26 cellular contexts compared by ENCODE assay signal in the genomic region with DNA sequence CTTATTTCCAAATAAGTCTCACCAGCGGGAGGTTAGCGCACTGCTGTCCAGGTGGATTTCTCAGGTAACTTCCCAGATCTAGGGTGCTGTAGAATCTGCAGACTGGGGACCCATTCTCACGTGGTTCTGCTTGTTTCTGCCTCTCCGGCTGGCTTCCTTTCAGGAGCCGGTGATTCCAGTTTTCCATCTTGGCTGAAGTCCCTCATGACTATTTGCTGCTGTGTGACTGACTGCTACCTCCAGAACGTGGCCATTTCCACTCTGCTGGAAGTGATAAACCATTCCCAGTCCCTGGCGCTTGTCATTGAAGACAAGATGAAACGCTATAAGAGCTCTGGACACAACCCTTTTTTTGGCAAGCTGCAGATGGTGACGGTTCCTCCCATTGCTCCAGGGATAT.
DNase-seq lines count a peak whose midpoint lies in the region; ATAC-seq and TF ChIP-seq lines count a peak whose summit lies in the region.
"Had no signal": no experiment of that assay in that cellular context is flagged by ENCODE, and none has a peak within 500 bp of the region (broad histone marks: within the 10 kb centered on the region; RNA-seq: fewer than 3 reads in every experiment).

No MANE protein-coding gene starts in this region.

- H4K20me1 ChIP-seq in SK-N-SH (ENCODE audit: insufficient read depth): no peaks in the 10 kb centered on the region

- no peak for TF ChIP-seq EP300 in stomach (IDR thresholded peaks at IDR 0.05)
- TF ChIP-seq EP300 in SK-N-SH (IDR thresholded peaks at IDR 0.05; ENCODE audit: borderline replicate concordance in 1 of 2, low read depth in 1 of 2, low read length in 1 of 2): no peak

- TF ChIP-seq POLR2A in stomach (IDR thresholded peaks at IDR 0.05): no peak

- no peaks in the 10 kb centered on the region for H3K9me2 ChIP-seq in SK-N-SH

- no peaks in the 10 kb centered on the region for H3K9me3 ChIP-seq in esophagus (ENCODE audit: control insufficient read depth in 2 of 2, insufficient read depth in 1 of 2, low read depth in 1 of 2, low read length in 1 of 2)
- H3K9me3 ChIP-seq in stomach: no peaks in the 10 kb centered on the region
- H3K9me3 ChIP-seq in SK-N-SH: no peaks in the 10 kb centered on the region
- H3K9me3 ChIP-seq: BLaER1 treated with 17β-estradiol and CSF1 and Interleukin-3, amounts not matched to agents 10 nM and 100 nM had no signal

- H3K79me2 ChIP-seq in SK-N-SH (ENCODE audit: insufficient read depth): no peaks in the 10 kb centered on the region

- H3K9ac ChIP-seq in SK-N-SH: no peak overlapping the region
- H3K9ac ChIP-seq: BLaER1 treated with 17β-estradiol and CSF1 and Interleukin-3, amounts not matched to agents 10 nM and 100 nM; GM23248 had no signal

- 41 to 68% methylated on average over 9 of the region's 9 CpGs for WGBS in esophagus, 2 donors
- WGBS in stomach, 5 donors: 36 to 75% (median 61%) methylated on average over 9 of the region's 9 CpGs
- 85% methylated on average over 9 of the region's 9 CpGs for WGBS in SK-N-SH (ENCODE audit: low lambda C conversion rate)

- H3K4me1 ChIP-seq in esophagus (ENCODE audit: control insufficient read depth in 2 of 2, insufficient read depth in 2 of 2, low read length in 1 of 2) (peaks cover 2 to 16% of the 10 kb centered on the region in 2 donors), stomach (peaks cover 26 to 35% (median 34%) of the 10 kb centered on the region in 4 donors), SK-N-SH (ENCODE audit: control insufficient read depth in 1 of 2, insufficient read depth in 2 of 2, low read depth in 1 of 2, low read length in 1 of 2) (no peaks in the 10 kb centered on the region)

- H3K27ac ChIP-seq in esophagus (ENCODE audit: low read depth in 2 of 2, low read length in 1 of 2) (peak overlapping the region; percentile 52 to 58), stomach (peak overlapping the region in 2 of 5 donors; percentile 5 to 32), SK-N-SH (ENCODE audit: low read depth in 2 of 2, low read length in 1 of 2) (no peak overlapping the region)
- H3K27ac ChIP-seq: BLaER1 treated with 17β-estradiol and CSF1 and Interleukin-3, amounts not matched to agents 10 nM and 100 nM; GM23248; RWPE1 had no signal

- no peak for TF ChIP-seq RAD21 in SK-N-SH (IDR thresholded peaks at IDR 0.05; ENCODE audit: low read length)

- peak; percentile 28 for ATAC-seq in Right ventricle myocardium inferior
- peak; percentile 63 for ATAC-seq in left ventricle myocardium superior
- ATAC-seq: HepG2, K562 had no signal

- no peaks in the 10 kb centered on the region for H3F3A ChIP-seq in SK-N-SH (replicated peaks; ENCODE audit: insufficient read depth)

- no peak overlapping the region for H3K4me2 ChIP-seq in SK-N-SH
- H3K4me2 ChIP-seq: BLaER1 treated with 17β-estradiol and CSF1 and Interleukin-3, amounts not matched to agents 10 nM and 100 nM had no signal

- H3K36me3 ChIP-seq in esophagus (ENCODE audit: control insufficient read depth in 2 of 2, insufficient read depth in 2 of 2, low read length in 1 of 2) (peaks cover 13 to 19% of the 10 kb centered on the region in 2 donors), stomach (peaks cover 24 to 68% (median 66%) of the 10 kb centered on the region in 4 donors), SK-N-SH (replicated peaks in 1 of 2; ENCODE audit: control insufficient read depth in 1 of 2, insufficient read depth in 2 of 2, low read length in 1 of 2) (peaks cover 7 to 9% of the 10 kb centered on the region in 2 experiments)

- intact Hi-C loops in Right ventricle myocardium inferior (cut with DNase I) (no loop called here), cardiac septum (cut with DNase I) (no loop called here), left ventricle myocardium superior (cut with micrococcal nuclease) (no loop called here), stomach (cut with DNase I; ENCODE audit: low total_unique reads) (no loop called here)

- CTCF ChIA-PET in SK-N-SH (lab: Yijun Ruan, JAX): no interaction called here

- no peak overlapping the region for H2AFZ ChIP-seq in SK-N-SH (ENCODE audit: low read depth)
- H2AFZ ChIP-seq: GM23248 had no signal

- POLR2A ChIA-PET in SK-N-SH (lab: Yijun Ruan, JAX): no interaction called here

- TF ChIP-seq CTCF in stomach (IDR thresholded peaks at IDR 0.05): no peak
- no peak for TF ChIP-seq CTCF in SK-N-SH (IDR thresholded peaks at IDR 0.05)

- H3K4me3 ChIP-seq in esophagus (ENCODE audit: low read depth in 1 of 2, low read length in 2 of 2): no peak overlapping the region
- no peak overlapping the region for H3K4me3 ChIP-seq in stomach
- no peak overlapping the region for H3K4me3 ChIP-seq in SK-N-SH (ENCODE audit: low read depth in 2 of 2, low read length in 1 of 2)
- H3K4me3 ChIP-seq: BLaER1 treated with 17β-estradiol and CSF1 and Interleukin-3, amounts not matched to agents 10 nM and 100 nM; GM23248; K562 had no signal

- no peaks in the 10 kb centered on the region for H3K27me3 ChIP-seq in esophagus (ENCODE audit: control insufficient read depth in 1 of 2, insufficient read depth in 2 of 2, low read length in 2 of 2)
- no peaks in the 10 kb centered on the region for H3K27me3 ChIP-seq in stomach
- H3K27me3 ChIP-seq in SK-N-SH (ENCODE audit: insufficient read depth): no peaks in the 10 kb centered on the region
- H3K27me3 ChIP-seq: BLaER1 treated with 17β-estradiol and CSF1 and Interleukin-3, amounts not matched to agents 10 nM and 100 nM had no signal

- no peak for DNase-seq in Right ventricle myocardium inferior (ENCODE audit: missing footprints)
- no peak for DNase-seq in cardiac septum (ENCODE audit: low spot score)
- no peak for DNase-seq in left ventricle myocardium superior
- peak; percentile 78 for DNase-seq in stomach
- DNase-seq in stimulated activated CD4-positive, alpha-beta T cell treated with anti-CD3 and anti-CD28 coated beads, Interleukin-4, amount 100 ng/mL, for 4 hours: no peak
- DNase-seq in SK-N-SH: no peak
- no peak for DNase-seq in activated gamma-delta T cell (lab: John Stamatoyannopoulos, UW)
- DNase-seq: 8988T; Calu3; CD8-positive, alpha-beta memory T cell; DMS153; GM23248; H9; HFFc6; NCI-H1092 treated with DMSO at 0.1 percent for 48 hours; NCI-H146; NCI-H2029; NCI-H226; NCI-H524; NCI-H774; NK-92 treated with Interleukin-12 subunit alpha and Interleukin-12 subunit beta, amount 100 ng/mL, for 24 hours had no signal

TF ChIP-seq in SK-N-SH, 30 proteins besides CTCF, POLR2A, EP300 and RAD21:
- TF ChIP-seq, protein P1, sequence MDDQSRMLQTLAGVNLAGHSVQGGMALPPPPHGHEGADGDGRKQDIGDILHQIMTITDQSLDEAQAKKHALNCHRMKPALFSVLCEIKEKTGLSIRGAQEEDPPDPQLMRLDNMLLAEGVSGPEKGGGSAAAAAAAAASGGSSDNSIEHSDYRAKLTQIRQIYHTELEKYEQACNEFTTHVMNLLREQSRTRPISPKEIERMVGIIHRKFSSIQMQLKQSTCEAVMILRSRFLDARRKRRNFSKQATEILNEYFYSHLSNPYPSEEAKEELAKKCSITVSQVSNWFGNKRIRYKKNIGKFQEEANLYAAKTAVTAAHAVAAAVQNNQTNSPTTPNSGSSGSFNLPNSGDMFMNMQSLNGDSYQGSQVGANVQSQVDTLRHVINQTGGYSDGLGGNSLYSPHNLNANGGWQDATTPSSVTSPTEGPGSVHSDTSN (IDR thresholded peaks at IDR 0.05): no peak
- TF ChIP-seq NRF1 (IDR thresholded peaks at IDR 0.05; ENCODE audit: low read depth, low read length) (no peak), JUND (IDR thresholded peaks at IDR 0.05) (no peak), FOXJ3 (CRISPR knock-in tag; IDR thresholded peaks at IDR 0.05) (no peak), MEF2A (IDR thresholded peaks at IDR 0.05; ENCODE audit: borderline replicate concordance, low read depth) (no peak), GABPA (IDR thresholded peaks at IDR 0.05; ENCODE audit: low read depth) (no peak), TAF1 (IDR thresholded peaks at IDR 0.05; ENCODE audit: borderline replicate concordance, low read depth, low read length) (no peak), NFIC (IDR thresholded peaks at IDR 0.05; ENCODE audit: borderline replicate concordance) (no peak), SIN3A (IDR thresholded peaks at IDR 0.05; ENCODE audit: borderline replicate concordance, low read depth, low read length) (no peak), CHD2 (IDR thresholded peaks at IDR 0.05; ENCODE audit: low read length, partially characterized antibody) (no peak)
- TF ChIP-seq, protein P2, sequence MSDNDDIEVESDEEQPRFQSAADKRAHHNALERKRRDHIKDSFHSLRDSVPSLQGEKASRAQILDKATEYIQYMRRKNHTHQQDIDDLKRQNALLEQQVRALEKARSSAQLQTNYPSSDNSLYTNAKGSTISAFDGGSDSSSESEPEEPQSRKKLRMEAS (IDR thresholded peaks at IDR 0.05; ENCODE audit: low read depth): no peak
TF ChIP-seq in SK-N-SH: peak in this region for 0.

Comparison
In these comparisons a context has a peak if more than half of its experiments do, and no peak if none do; other contexts are left out.
1. H3K27ac ChIP-seq: peak in esophagus (2 of 2); none in SK-N-SH (0 of 2).